Comparison of ENCODE assay signal across 38 cellular contexts in genomic region chrX:132708529-132708928, GRCh38.
"Had no signal": no experiment of that assay in that cellular context is flagged by ENCODE, and none has a peak within 500 bp of the region (broad histone marks: within the 10 kb centered on the region; RNA-seq: fewer than 3 reads in every experiment).

No MANE protein-coding gene starts in this region.

- H3K36me3 ChIP-seq: adrenal gland, ascending aorta, brain microvascular endothelial cell, breast epithelium, cardiac muscle cell had no signal

- H3K4me3 Mint-ChIP-seq: activated naive CD4-positive, alpha-beta T cell treated with anti-CD3 and anti-CD28 coated beads for 36 hours; activated naive CD4-positive, alpha-beta T cell treated with anti-CD3 and anti-CD28 coated beads, Interleukin-2, amount 10 ng/mL, durations not matched to agents 7 days and 5 days; activated naive CD4-positive, alpha-beta T cell treated with anti-CD3 and anti-CD28 coated beads, Interleukin-2, amount 50 U/mL, for 24 hours; activated naive CD8-positive, alpha-beta T cell; activated naive CD8-positive, alpha-beta T cell treated with anti-CD3 and anti-CD28 coated beads for 36 hours; activated naive CD8-positive, alpha-beta T cell treated with anti-CD3 and anti-CD28 coated beads, Interleukin-2, amount 10 ng/mL, durations not matched to agents 7 days and 5 days; activated naive CD8-positive, alpha-beta T cell treated with anti-CD3 and anti-CD28 coated beads, Interleukin-2, amount 50 U/mL, for 24 hours; activated T-cell treated with anti-CD3 and anti-CD28 coated beads, Interleukin-2, amount 50 U/mL, for 24 hours; activated T-cell treated with anti-CD3 and anti-CD28 coated beads, Interleukin-2, amount 50 U/mL, for 4 hours; activated T-cell treated with anti-CD3 and anti-CD28 coated beads, Interleukin-2, amount 50 U/mL, for 72 hours; activated T-helper 1 cell treated with anti-CD3 and anti-CD28 coated beads, Interleukin-12 subunit alpha, Interleukin-12 subunit beta, Interleukin-2, Interleukin-4 antibody, amounts not matched to agents 30 ng/mL and 10 ng/mL and 1 ng/mL, durations not matched to agents 14 hours and 24 hours and 36 hours; activated T-helper 17 cell treated with anti-CD3 and anti-CD28 coated beads, Interleukin-2, amount 50 U/mL, for 72 hours; central memory CD8-positive, alpha-beta T cell had no signal

- H3K27me3 Mint-ChIP-seq: activated naive CD4-positive, alpha-beta T cell treated with anti-CD3 and anti-CD28 coated beads, Interleukin-2, amount 50 U/mL, for 24 hours; activated naive CD8-positive, alpha-beta T cell; activated naive CD8-positive, alpha-beta T cell treated with anti-CD3 and anti-CD28 coated beads for 36 hours; activated naive CD8-positive, alpha-beta T cell treated with anti-CD3 and anti-CD28 coated beads, Interleukin-2, amount 50 U/mL, for 24 hours; brain; central memory CD8-positive, alpha-beta T cell had no signal

- ATAC-seq: activated naive CD4-positive, alpha-beta T cell treated with anti-CD3 and anti-CD28 coated beads, Interleukin-2, amount 50 U/mL, for 72 hours; activated naive CD8-positive, alpha-beta T cell treated with anti-CD3 and anti-CD28 coated beads, Interleukin-2, amount 50 U/mL, for 24 hours; activated T-cell treated with anti-CD3 and anti-CD28 coated beads, Interleukin-2, amount 50 U/mL, for 4 hours; activated T-cell treated with anti-CD3 and anti-CD28 coated beads, Interleukin-2, amount 50 U/mL, for 72 hours; activated T-helper 17 cell treated with anti-CD3 and anti-CD28 coated beads, Interleukin-2, amount 50 U/mL, for 72 hours; body of pancreas had no signal

- H3K27me3 ChIP-seq: ascending aorta, body of pancreas, brain microvascular endothelial cell, cardiac muscle cell had no signal

- H3K27ac Mint-ChIP-seq: activated naive CD4-positive, alpha-beta T cell treated with anti-CD3 and anti-CD28 coated beads for 36 hours; activated naive CD4-positive, alpha-beta T cell treated with anti-CD3 and anti-CD28 coated beads, Interleukin-2, amount 10 ng/mL, durations not matched to agents 7 days and 5 days; activated naive CD4-positive, alpha-beta T cell treated with anti-CD3 and anti-CD28 coated beads, Interleukin-2, amount 50 U/mL, for 24 hours; activated naive CD4-positive, alpha-beta T cell treated with anti-CD3 and anti-CD28 coated beads, Interleukin-2, amount 50 U/mL, for 72 hours; activated naive CD8-positive, alpha-beta T cell; activated naive CD8-positive, alpha-beta T cell treated with anti-CD3 and anti-CD28 coated beads for 36 hours; activated naive CD8-positive, alpha-beta T cell treated with anti-CD3 and anti-CD28 coated beads, Interleukin-2, amount 10 ng/mL, durations not matched to agents 7 days and 5 days; activated naive CD8-positive, alpha-beta T cell treated with anti-CD3 and anti-CD28 coated beads, Interleukin-2, amount 50 U/mL, for 24 hours; activated T-cell treated with anti-CD3 and anti-CD28 coated beads, Interleukin-2, amount 50 U/mL, for 24 hours; activated T-cell treated with anti-CD3 and anti-CD28 coated beads, Interleukin-2, amount 50 U/mL, for 72 hours; activated T-helper 1 cell treated with anti-CD3 and anti-CD28 coated beads, Interleukin-12 subunit alpha, Interleukin-12 subunit beta, Interleukin-2, Interleukin-4 antibody, amounts not matched to agents 30 ng/mL and 10 ng/mL and 1 ng/mL, durations not matched to agents 14 hours and 24 hours and 36 hours; activated T-helper 17 cell treated with anti-CD3 and anti-CD28 coated beads, Interleukin-2, amount 50 U/mL, for 72 hours; activated T-helper 2 cell treated with anti-CD3 and anti-CD28 coated beads, Interferon-gamma antibody, Interleukin-2, Interleukin-4, amounts not matched to agents 10 μg/mL and 5 μg/mL and 100 μg/mL, durations not matched to agents 14 hours and 24 hours and 36 hours had no signal

- H3K4me1 Mint-ChIP-seq: activated naive CD4-positive, alpha-beta T cell treated with anti-CD3 and anti-CD28 coated beads, Interleukin-2, amount 10 ng/mL, durations not matched to agents 7 days and 5 days; activated naive CD4-positive, alpha-beta T cell treated with anti-CD3 and anti-CD28 coated beads, Interleukin-2, amount 50 U/mL, for 24 hours; activated naive CD8-positive, alpha-beta T cell treated with anti-CD3 and anti-CD28 coated beads for 36 hours; activated naive CD8-positive, alpha-beta T cell treated with anti-CD3 and anti-CD28 coated beads, Interleukin-2, amount 10 ng/mL, durations not matched to agents 7 days and 5 days; activated naive CD8-positive, alpha-beta T cell treated with anti-CD3 and anti-CD28 coated beads, Interleukin-2, amount 50 U/mL, for 24 hours; activated T-helper 17 cell treated with anti-CD3 and anti-CD28 coated beads, Interleukin-2, amount 50 U/mL, for 72 hours; central memory CD8-positive, alpha-beta T cell had no signal

- DNase-seq: activated effector memory CD4-positive, alpha-beta T cell treated with anti-CD3 and anti-CD28 coated beads, Interleukin-2, amount 50 U/mL, for 16 hours; activated gamma-delta T cell; activated gamma-delta T cell treated with Interleukin-2 at 50 U/mL for 16 hours; activated naive CD4-positive, alpha-beta T cell; activated naive CD4-positive, alpha-beta T cell treated with anti-CD3 and anti-CD28 coated beads for 36 hours; activated naive CD4-positive, alpha-beta T cell treated with anti-CD3 and anti-CD28 coated beads, Interleukin-2, amount 10 ng/mL, durations not matched to agents 7 days and 5 days; activated naive CD4-positive, alpha-beta T cell treated with anti-CD3 and anti-CD28 coated beads, Interleukin-2, amount 50 U/mL, for 16 hours; activated naive CD4-positive, alpha-beta T cell treated with Interleukin-2 at 50 U/mL for 16 hours; activated naive CD8-positive, alpha-beta T cell treated with anti-CD3 and anti-CD28 coated beads for 36 hours; activated naive CD8-positive, alpha-beta T cell treated with anti-CD3 and anti-CD28 coated beads, Interleukin-2, amount 10 ng/mL, durations not matched to agents 7 days and 5 days; activated naive CD8-positive, alpha-beta T cell treated with anti-CD3 and anti-CD28 coated beads, Interleukin-2, amount 50 U/mL, for 24 hours; activated T-cell treated with anti-CD3 and anti-CD28 coated beads, Interleukin-2, amount 50 U/mL, for 1 hour; activated T-cell treated with anti-CD3 and anti-CD28 coated beads, Interleukin-2, amount 50 U/mL, for 24 hours; activated T-cell treated with anti-CD3 and anti-CD28 coated beads, Interleukin-2, amount 50 U/mL, for 4 hours; activated T-cell treated with anti-CD3 and anti-CD28 coated beads, Interleukin-2, amount 50 U/mL, for 48 hours; activated T-cell treated with anti-CD3 and anti-CD28 coated beads, Interleukin-2, amount 50 U/mL, for 72 hours; adrenal gland; amniotic stem cell; amygdala; anterior cingulate cortex; aorta; body of pancreas; brain microvascular endothelial cell; caudate nucleus; central memory CD4-positive, alpha-beta T cell; cerebellar nuclear complex had no signal

- H3K4me1 ChIP-seq: adrenal gland, ascending aorta, body of pancreas, breast epithelium had no signal

- H3K4me3 ChIP-seq: adrenal gland, ascending aorta, body of pancreas, breast epithelium, cardiac muscle cell had no signal

- H3K36me3 Mint-ChIP-seq: activated naive CD4-positive, alpha-beta T cell treated with anti-CD3 and anti-CD28 coated beads, Interleukin-2, amount 10 ng/mL, durations not matched to agents 7 days and 5 days; activated naive CD4-positive, alpha-beta T cell treated with anti-CD3 and anti-CD28 coated beads, Interleukin-2, amount 50 U/mL, for 24 hours; activated naive CD4-positive, alpha-beta T cell treated with anti-CD3 and anti-CD28 coated beads, Interleukin-2, amount 50 U/mL, for 72 hours; activated naive CD8-positive, alpha-beta T cell; activated naive CD8-positive, alpha-beta T cell treated with anti-CD3 and anti-CD28 coated beads for 36 hours; activated naive CD8-positive, alpha-beta T cell treated with anti-CD3 and anti-CD28 coated beads, Interleukin-2, amount 10 ng/mL, durations not matched to agents 7 days and 5 days; brain had no signal

- H3K9me3 Mint-ChIP-seq: activated naive CD4-positive, alpha-beta T cell treated with anti-CD3 and anti-CD28 coated beads for 36 hours; activated naive CD4-positive, alpha-beta T cell treated with anti-CD3 and anti-CD28 coated beads, Interleukin-2, amount 10 ng/mL, durations not matched to agents 7 days and 5 days; activated naive CD4-positive, alpha-beta T cell treated with anti-CD3 and anti-CD28 coated beads, Interleukin-2, amount 50 U/mL, for 24 hours; activated naive CD4-positive, alpha-beta T cell treated with anti-CD3 and anti-CD28 coated beads, Interleukin-2, amount 50 U/mL, for 72 hours; activated naive CD8-positive, alpha-beta T cell treated with anti-CD3 and anti-CD28 coated beads for 36 hours; activated naive CD8-positive, alpha-beta T cell treated with anti-CD3 and anti-CD28 coated beads, Interleukin-2, amount 10 ng/mL, durations not matched to agents 7 days and 5 days; activated naive CD8-positive, alpha-beta T cell treated with anti-CD3 and anti-CD28 coated beads, Interleukin-2, amount 50 U/mL, for 24 hours; activated T-cell treated with anti-CD3 and anti-CD28 coated beads, Interleukin-2, amount 50 U/mL, for 24 hours; activated T-cell treated with anti-CD3 and anti-CD28 coated beads, Interleukin-2, amount 50 U/mL, for 4 hours; activated T-cell treated with anti-CD3 and anti-CD28 coated beads, Interleukin-2, amount 50 U/mL, for 72 hours; activated T-helper 1 cell treated with anti-CD3 and anti-CD28 coated beads, Interleukin-12 subunit alpha, Interleukin-12 subunit beta, Interleukin-2, Interleukin-4 antibody, amounts not matched to agents 30 ng/mL and 10 ng/mL and 1 ng/mL, durations not matched to agents 14 hours and 24 hours and 36 hours; activated T-helper 17 cell treated with anti-CD3 and anti-CD28 coated beads, Interleukin-2, amount 50 U/mL, for 72 hours; activated T-helper 2 cell treated with anti-CD3 and anti-CD28 coated beads, Interferon-gamma antibody, Interleukin-2, Interleukin-4, amounts not matched to agents 10 μg/mL and 5 μg/mL and 100 μg/mL, durations not matched to agents 14 hours and 24 hours and 36 hours; brain; central memory CD8-positive, alpha-beta T cell had no signal

- FAIRE-seq: bronchial epithelial cell had no signal

- H3K9me3 ChIP-seq: adrenal gland, ascending aorta, body of pancreas, breast epithelium had no signal

- H3K27ac ChIP-seq: adrenal gland, ascending aorta, body of pancreas, brain microvascular endothelial cell, breast epithelium, cardiac muscle cell had no signal
